8 cellular contexts compared by ENCODE assay signal in the genomic region with DNA sequence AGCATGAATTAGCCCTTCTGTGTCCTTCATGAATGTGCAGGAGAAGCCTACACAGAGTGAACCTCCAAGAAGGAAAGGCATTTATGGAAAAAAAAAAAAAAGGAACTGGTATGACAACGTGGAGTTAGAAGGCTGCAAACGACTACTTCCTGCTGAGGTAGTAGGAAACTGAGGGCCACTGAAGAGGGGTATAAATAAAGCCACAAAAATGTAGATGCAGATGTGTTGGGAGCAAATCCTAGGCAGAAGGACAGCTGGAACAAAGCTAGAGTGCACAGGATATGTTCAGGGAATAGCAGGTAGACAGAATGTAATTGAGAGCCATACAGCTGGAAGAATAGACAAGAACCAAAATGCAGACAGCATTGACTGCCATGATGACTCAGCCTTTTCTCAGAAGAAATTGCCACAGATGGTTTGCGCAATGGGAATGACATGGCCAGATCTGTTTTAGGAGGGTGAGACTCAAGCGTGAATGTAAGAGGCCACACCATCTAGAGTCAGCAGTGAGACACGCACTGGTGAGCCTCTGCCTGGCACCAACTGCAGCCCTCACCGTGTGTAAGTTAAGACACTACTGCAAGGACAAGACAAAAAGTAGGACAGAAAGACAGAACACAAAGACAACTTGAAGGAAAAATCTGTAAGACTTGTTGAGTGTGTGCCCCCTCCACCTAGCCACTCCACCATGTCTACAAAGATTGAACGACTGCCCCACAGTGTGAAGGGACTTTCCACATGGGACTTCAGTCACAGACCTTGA.
DNase-seq lines count a peak whose midpoint lies in the region; ATAC-seq and TF ChIP-seq lines count a peak whose summit lies in the region.

No MANE protein-coding gene starts in this region.

- H3K27ac Mint-ChIP-seq in activated CD4-positive, alpha-beta T cell treated with anti-CD3 and anti-CD28 coated beads for 36 hours: no peak overlapping the region
- no peak overlapping the region for H3K27ac Mint-ChIP-seq in activated CD4-positive, alpha-beta T cell treated with anti-CD3 and anti-CD28 coated beads, Interleukin-2, amount 10 ng/mL, durations not matched to agents 7 days and 5 days
- H3K27ac Mint-ChIP-seq in chondrocyte (ENCODE audit: unreplicated experiment) (peak overlapping the region; percentile 81), nephron progenitor cell (no peak overlapping the region)

- peaks cover 0 to 30% (median 7%) of the 10 kb centered on the region in 4 donors for H3K4me1 ChIP-seq in transverse colon

- DNase-seq in activated CD4-positive, alpha-beta T cell treated with anti-CD3 and anti-CD28 coated beads for 36 hours: peak; percentile 41
- no peak for DNase-seq in activated CD4-positive, alpha-beta T cell treated with anti-CD3 and anti-CD28 coated beads, Interleukin-2, amount 10 ng/mL, durations not matched to agents 7 days and 5 days
- DNase-seq in NOMO-1 treated with DMSO at 0.1 percent for 48 hours (lab: John Stamatoyannopoulos, UW; ENCODE audit: unreplicated experiment) (peak; percentile 99), chondrocyte (ENCODE audit: low spot score) (no peak), lower leg skin (ENCODE audit: low spot score in 2 of 2) (peak; percentile 91 to 94), transverse colon (peak; percentile 61), NCI-H146 treated with DMSO at 0.1 percent for 48 hours (lab: John Stamatoyannopoulos, UW; ENCODE audit: unreplicated experiment) (no peak), nephron progenitor cell (no peak)

- TF ChIP-seq EP300 in transverse colon (IDR thresholded peaks at IDR 0.05; ENCODE audit: low read depth): no peak

- CTCF ChIA-PET in activated CD4-positive, alpha-beta T cell treated with anti-CD3 and anti-CD28 coated beads for 36 hours (lab: Charles Lee): interaction anchor here (0.8 kb wide), 1 partner anchor 113 kb away, joined by 3 read pairs; no protein-coding TSS in a partner anchor
- CTCF ChIA-PET in activated CD4-positive, alpha-beta T cell treated with anti-CD3 and anti-CD28 coated beads, Interleukin-2, amount 10 ng/mL, durations not matched to agents 7 days and 5 days (lab: Charles Lee): no interaction called here

- WGBS in lower leg skin, 2 donors: 18 to 34% methylated on average over 7 of the region's 7 CpGs
- 32 to 53% methylated on average over 4 to 7 of the region's 7 CpGs for WGBS in transverse colon (ENCODE audit: low coverage in 1 of 2), 2 donors

- TF ChIP-seq CTCF in chondrocyte (IDR thresholded peaks at IDR 0.05) (no peak), lower leg skin (IDR thresholded peaks at IDR 0.05) (no peak), transverse colon (IDR thresholded peaks at IDR 0.05) (no peak), nephron progenitor cell (IDR thresholded peaks at IDR 0.05) (no peak)

- no peaks in the 10 kb centered on the region for H3K9me3 Mint-ChIP-seq in activated CD4-positive, alpha-beta T cell treated with anti-CD3 and anti-CD28 coated beads for 36 hours (ENCODE audit: low read depth)
- peaks cover 4% of the 10 kb centered on the region for H3K9me3 Mint-ChIP-seq in activated CD4-positive, alpha-beta T cell treated with anti-CD3 and anti-CD28 coated beads, Interleukin-2, amount 10 ng/mL, durations not matched to agents 7 days and 5 days
- no peaks in the 10 kb centered on the region for H3K9me3 Mint-ChIP-seq in chondrocyte (ENCODE audit: low read depth)
- H3K9me3 Mint-ChIP-seq in nephron progenitor cell: no peaks in the 10 kb centered on the region

- intact Hi-C loops in activated CD4-positive, alpha-beta T cell treated with anti-CD3 and anti-CD28 coated beads for 36 hours (cut with DNase I, micrococcal nuclease): no loop called here
- intact Hi-C loops in lower leg skin (cut with DNase I; ENCODE audit: low total_unique reads): no loop called here
- intact Hi-C loops in transverse colon (cut with DNase I; ENCODE audit: low total_unique reads): no loop called here

- peak overlapping the region; percentile 30 to 41 (median 38) for H3K27ac ChIP-seq in transverse colon

- H3K9me3 ChIP-seq in transverse colon: no peaks in the 10 kb centered on the region

- no peaks in the 10 kb centered on the region for H3K36me3 Mint-ChIP-seq in activated CD4-positive, alpha-beta T cell treated with anti-CD3 and anti-CD28 coated beads for 36 hours (ENCODE audit: low read depth)
- H3K36me3 Mint-ChIP-seq in activated CD4-positive, alpha-beta T cell treated with anti-CD3 and anti-CD28 coated beads, Interleukin-2, amount 10 ng/mL, durations not matched to agents 7 days and 5 days (ENCODE audit: low read depth): no peaks in the 10 kb centered on the region
- H3K36me3 Mint-ChIP-seq in chondrocyte (ENCODE audit: low read depth): no peaks in the 10 kb centered on the region
- H3K36me3 Mint-ChIP-seq in nephron progenitor cell (ENCODE audit: low read depth): peaks cover 3% of the 10 kb centered on the region

- POLR2A ChIA-PET in activated CD4-positive, alpha-beta T cell treated with anti-CD3 and anti-CD28 coated beads for 36 hours (lab: Charles Lee): no interaction called here
- POLR2A ChIA-PET in activated CD4-positive, alpha-beta T cell treated with anti-CD3 and anti-CD28 coated beads, Interleukin-2, amount 10 ng/mL, durations not matched to agents 7 days and 5 days (lab: Charles Lee): no interaction called here

- ATAC-seq in activated CD4-positive, alpha-beta T cell treated with anti-CD3 and anti-CD28 coated beads for 36 hours: peak; percentile 77

- H3K36me3 ChIP-seq in transverse colon: no peaks in the 10 kb centered on the region

- peaks cover 25% of the 10 kb centered on the region for H3K27me3 Mint-ChIP-seq in activated CD4-positive, alpha-beta T cell treated with anti-CD3 and anti-CD28 coated beads for 36 hours
- peaks cover 35% of the 10 kb centered on the region for H3K27me3 Mint-ChIP-seq in activated CD4-positive, alpha-beta T cell treated with anti-CD3 and anti-CD28 coated beads, Interleukin-2, amount 10 ng/mL, durations not matched to agents 7 days and 5 days
- no peaks in the 10 kb centered on the region for H3K27me3 Mint-ChIP-seq in chondrocyte (ENCODE audit: low read depth)
- H3K27me3 Mint-ChIP-seq in nephron progenitor cell (ENCODE audit: low read depth, poor library complexity): no peaks in the 10 kb centered on the region

- H3K27me3 ChIP-seq in transverse colon: no peaks in the 10 kb centered on the region

- H3K4me3 Mint-ChIP-seq in activated CD4-positive, alpha-beta T cell treated with anti-CD3 and anti-CD28 coated beads for 36 hours: no peak overlapping the region
- no peak overlapping the region for H3K4me3 Mint-ChIP-seq in activated CD4-positive, alpha-beta T cell treated with anti-CD3 and anti-CD28 coated beads, Interleukin-2, amount 10 ng/mL, durations not matched to agents 7 days and 5 days
- H3K4me3 Mint-ChIP-seq in chondrocyte (ENCODE audit: unreplicated experiment) (no peak overlapping the region), nephron progenitor cell (no peak overlapping the region)

- H3K4me3 ChIP-seq in lower leg skin (ENCODE audit: low read depth, poor library complexity, severe bottlenecking): no peak overlapping the region
- H3K4me3 ChIP-seq in transverse colon: no peak overlapping the region

- TF ChIP-seq POLR2A in lower leg skin (IDR thresholded peaks at IDR 0.05) (no peak), transverse colon (IDR thresholded peaks at IDR 0.05) (no peak)

- in situ Hi-C loops in transverse colon (cut with MboI; ENCODE audit: low pct_ligation_motif_present in 1 of 4, low pct_unique_long_range_greater_than_20kb in 1 of 4, low sequenced_read_pairs in 3 of 4): no loop called here

- peaks cover 5% of the 10 kb centered on the region for H3K4me1 Mint-ChIP-seq in activated CD4-positive, alpha-beta T cell treated with anti-CD3 and anti-CD28 coated beads for 36 hours
- peaks cover 24% of the 10 kb centered on the region for H3K4me1 Mint-ChIP-seq in activated CD4-positive, alpha-beta T cell treated with anti-CD3 and anti-CD28 coated beads, Interleukin-2, amount 10 ng/mL, durations not matched to agents 7 days and 5 days
- H3K4me1 Mint-ChIP-seq in chondrocyte (ENCODE audit: low read depth): peaks cover 38% of the 10 kb centered on the region
- peaks cover 6% of the 10 kb centered on the region for H3K4me1 Mint-ChIP-seq in nephron progenitor cell

Comparison
In these comparisons a context has a peak if more than half of its experiments do, and no peak if none do; other contexts are left out.
1. DNase-seq: peak in activated CD4-positive, alpha-beta T cell treated with anti-CD3 and anti-CD28 coated beads for 36 hours (single experiment), NOMO-1 treated with DMSO at 0.1 percent for 48 hours (single experiment), lower leg skin (2 of 2) and transverse colon (single experiment); none in activated CD4-positive, alpha-beta T cell treated with anti-CD3 and anti-CD28 coated beads, Interleukin-2, amount 10 ng/mL, durations not matched to agents 7 days and 5 days (single experiment), chondrocyte (single experiment), NCI-H146 treated with DMSO at 0.1 percent for 48 hours (single experiment) and nephron progenitor cell (single experiment).